6 cellular contexts compared by ENCODE assay signal in the genomic region with DNA sequence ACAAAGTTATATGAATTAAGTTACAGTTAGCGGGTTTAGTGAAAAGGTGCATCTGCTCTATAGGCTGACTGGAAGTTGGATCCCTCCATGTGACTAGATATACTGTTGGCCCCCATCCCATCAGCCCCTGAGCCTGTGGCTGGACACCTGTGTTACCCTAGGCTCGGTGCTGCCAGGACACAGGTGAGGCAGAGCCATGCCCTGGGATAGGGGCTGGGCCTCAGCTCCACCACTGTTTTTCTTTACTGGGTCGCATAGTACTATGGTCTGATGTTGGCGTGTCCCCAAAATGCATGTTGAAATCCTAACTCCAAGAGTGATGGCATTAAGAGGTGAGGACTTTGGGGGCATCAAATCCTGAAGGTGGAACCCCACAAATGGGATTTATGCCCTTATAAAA.
"Had no signal": no experiment of that assay in that cellular context is flagged by ENCODE, and none has a peak within 500 bp of the region (broad histone marks: within the 10 kb centered on the region; RNA-seq: fewer than 3 reads in every experiment).

No MANE protein-coding gene starts in this region.

- H3K4me1 Mint-ChIP-seq: IgD-negative memory B cell had no signal

- H3K4me3 Mint-ChIP-seq: IgD-negative memory B cell had no signal

- H3K27ac ChIP-seq: HL-60 had no signal

- H3K4me3 ChIP-seq: K562 had no signal

- H3K27ac Mint-ChIP-seq: IgD-negative memory B cell had no signal

- DNase-seq: IMR-90, KBM-7, KG1 had no signal
